ENCODE assay signal across 8 cellular contexts in the genomic region with DNA sequence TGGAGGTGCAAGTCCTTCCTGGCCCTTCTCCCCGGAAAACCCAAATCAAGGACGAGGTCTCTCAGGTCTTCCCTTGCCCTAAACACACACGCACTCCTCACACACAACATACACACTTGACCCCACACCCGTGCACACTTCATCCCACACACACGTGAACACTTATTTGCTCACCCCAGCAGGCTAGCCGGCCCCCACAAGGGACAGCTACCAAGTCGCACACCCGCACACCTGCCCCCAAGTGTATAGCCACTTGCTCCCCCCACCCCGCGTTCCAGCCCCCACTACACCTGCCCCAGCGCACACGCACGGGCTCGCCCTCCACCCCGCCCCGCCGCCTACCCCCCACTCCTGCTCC.
DNase-seq lines count a peak whose midpoint lies in the region; ATAC-seq and TF ChIP-seq lines count a peak whose summit lies in the region.

No MANE protein-coding gene starts in this region.

- H3K9ac ChIP-seq in KMS-11, result peak overlapping the region; percentile 66; the same call in 1 of the 2 replicates

- peaks cover 47% of the 10 kb centered on the region for H3K4me1 Mint-ChIP-seq in stimulated activated memory B cell treated with anti-CD40 and anti-IgM and Interleukin-4, amounts not matched to agents 10 μg/mL and 1 μg/mL and 100 μg/mL, for 72 hours

- H3K4me3 Mint-ChIP-seq in stimulated activated memory B cell treated with anti-CD40 and anti-IgM and Interleukin-4, amounts not matched to agents 10 μg/mL and 1 μg/mL and 100 μg/mL, for 72 hours, result peak overlapping the region; percentile 79

- H3K36me3 Mint-ChIP-seq in stimulated activated memory B cell treated with anti-CD40 and anti-IgM and Interleukin-4, amounts not matched to agents 10 μg/mL and 1 μg/mL and 100 μg/mL, for 72 hours, result peaks cover 10% of the 10 kb centered on the region

- H3K4me3 ChIP-seq in KMS-11 (IDR thresholded peaks at IDR 0.05; ENCODE audit: insufficient read depth, low read depth, low read length) (peak overlapping the region; percentile 51), astrocyte of the cerebellum (ENCODE audit: low read depth, low read length) (peak overlapping the region; percentile 57)

- in situ Hi-C loops in astrocyte of the cerebellum (cut with HindIII; ENCODE audit: low sequenced_read_pairs), result no loop called here

- H3K4me2 ChIP-seq in KMS-11, result peak overlapping the region; percentile 78

- TF ChIP-seq CTCF in KMS-11 (conservative IDR thresholded peaks at IDR 0.05; ENCODE audit: low read depth, low read length), result no peak
- no peak for TF ChIP-seq CTCF in astrocyte of the cerebellum (IDR thresholded peaks at IDR 0.05; ENCODE audit: low read depth, low read length, missing control alignments)

- peaks cover 24% of the 10 kb centered on the region for H3K4me1 ChIP-seq in KMS-11 (ENCODE audit: low read depth, poor library complexity, severe bottlenecking)

- no peaks in the 10 kb centered on the region for H3K9me3 Mint-ChIP-seq in stimulated activated memory B cell treated with anti-CD40 and anti-IgM and Interleukin-4, amounts not matched to agents 10 μg/mL and 1 μg/mL and 100 μg/mL, for 72 hours

- DNase-seq in NCI-H748 (lab: John Stamatoyannopoulos, UW; ENCODE audit: unreplicated experiment) (peak; percentile 47), NCI-H748 treated with DMSO at 0.1 percent for 48 hours (lab: John Stamatoyannopoulos, UW) (no peak), astrocyte of the cerebellum (ENCODE audit: low read depth) (no peak), kidney glomerular epithelial cell (lab: John Stamatoyannopoulos, UW) (peak; percentile 37), NCI-H345 (lab: John Stamatoyannopoulos, UW) (no peak), superior temporal gyrus (ENCODE audit: extremely low spot score) (no peak)

- no peaks in the 10 kb centered on the region for H4K20me1 ChIP-seq in KMS-11 (ENCODE audit: insufficient read depth)

- peak overlapping the region; percentile 78 for H3K27ac Mint-ChIP-seq in stimulated activated memory B cell treated with anti-CD40 and anti-IgM and Interleukin-4, amounts not matched to agents 10 μg/mL and 1 μg/mL and 100 μg/mL, for 72 hours

- H3K36me3 ChIP-seq in KMS-11 (ENCODE audit: insufficient read depth), result no peaks in the 10 kb centered on the region

- H3K27me3 Mint-ChIP-seq in stimulated activated memory B cell treated with anti-CD40 and anti-IgM and Interleukin-4, amounts not matched to agents 10 μg/mL and 1 μg/mL and 100 μg/mL, for 72 hours, result no peaks in the 10 kb centered on the region

- peak overlapping the region; percentile 66 for H2AFZ ChIP-seq in KMS-11 (ENCODE audit: low read depth)

- peak overlapping the region; percentile 13; the same call in 1 of the 2 replicates for H3K27ac ChIP-seq in KMS-11

- peaks cover 35% of the 10 kb centered on the region for H3K79me2 ChIP-seq in KMS-11 (ENCODE audit: insufficient read depth, low read depth)

- H3K27me3 ChIP-seq in KMS-11 (ENCODE audit: insufficient read depth, low read depth), result no peaks in the 10 kb centered on the region

- ATAC-seq in stimulated activated memory B cell treated with anti-CD40 and anti-IgM and Interleukin-4, amounts not matched to agents 10 μg/mL and 1 μg/mL and 100 μg/mL, for 72 hours, result peak; percentile 57

Comparison
In these comparisons a context has a peak if more than half of its experiments do, and no peak if none do; other contexts are left out.
1. DNase-seq: peak in NCI-H748 (single experiment) and kidney glomerular epithelial cell (single experiment); none in NCI-H748 treated with DMSO at 0.1 percent for 48 hours (single experiment), astrocyte of the cerebellum (single experiment), NCI-H345 (single experiment) and superior temporal gyrus (single experiment).